Comparison of ENCODE assay signal across 32 cellular contexts in the genomic region with DNA sequence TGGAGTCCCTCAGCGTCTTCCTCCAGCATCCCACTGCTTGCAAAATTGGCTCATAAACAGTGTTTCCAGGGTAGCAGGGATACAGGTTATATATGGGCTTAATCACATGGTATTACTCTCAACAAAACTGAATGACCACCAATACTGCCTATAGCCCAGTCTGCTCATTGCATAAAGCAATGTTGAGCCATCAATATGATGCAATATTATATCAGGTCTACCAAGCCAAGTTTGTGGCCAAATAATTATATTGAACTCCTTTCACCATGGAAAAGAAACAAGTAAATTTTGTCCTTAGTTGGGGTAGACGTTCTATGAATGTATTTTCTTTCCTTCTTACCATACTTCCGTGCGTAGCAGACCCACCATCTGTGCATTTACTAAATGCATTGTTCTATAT.
"Had no signal": no experiment of that assay in that cellular context is flagged by ENCODE, and none has a peak within 500 bp of the region (broad histone marks: within the 10 kb centered on the region; RNA-seq: fewer than 3 reads in every experiment).

No MANE protein-coding gene starts in this region.

- H3K27ac ChIP-seq: adrenal gland, body of pancreas, brain microvascular endothelial cell, breast epithelium, VCaP had no signal

- DNase-seq: activated B cell treated with CpG ODN at 0.5 μM for 24 hours; activated CD4-positive, alpha-beta memory T cell treated with anti-CD3 and anti-CD28 coated beads for 36 hours; activated CD4-positive, alpha-beta T cell treated with anti-CD3 and anti-CD28 coated beads for 4 hours; activated CD4-positive, alpha-beta T cell treated with anti-CD3 and anti-CD28 coated beads, Interleukin-2, amount 10 ng/mL, durations not matched to agents 24 days and 14 days; activated CD4-positive, alpha-beta T cell treated with anti-CD3 and anti-CD28 coated beads, Interleukin-2, amount 50 U/mL, for 1 hour; activated CD4-positive, alpha-beta T cell treated with anti-CD3 and anti-CD28 coated beads, Interleukin-2, amount 50 U/mL, for 4 hours; activated CD4-positive, CD25-positive, alpha-beta regulatory T cell treated with anti-CD3 and anti-CD28 coated beads, Interleukin-2, amount 50 U/mL, for 72 hours; activated CD8-positive, alpha-beta memory T cell treated with anti-CD3 and anti-CD28 coated beads, Interleukin-2, amount 50 U/mL, for 4 hours; activated CD8-positive, alpha-beta T cell treated with anti-CD3 and anti-CD28 coated beads for 36 hours; activated effector memory CD4-positive, alpha-beta T cell treated with anti-CD3 and anti-CD28 coated beads, Interleukin-2, amount 50 U/mL, for 16 hours; activated gamma-delta T cell treated with Interleukin-2 at 50 U/mL for 16 hours; activated naive CD4-positive, alpha-beta T cell; activated naive CD4-positive, alpha-beta T cell treated with anti-CD3 and anti-CD28 coated beads for 36 hours; activated naive CD4-positive, alpha-beta T cell treated with anti-CD3 and anti-CD28 coated beads, Interleukin-2, amount 50 U/mL, for 16 hours; activated naive CD8-positive, alpha-beta T cell treated with anti-CD3 and anti-CD28 coated beads for 36 hours; activated T-cell treated with anti-CD3 and anti-CD28 coated beads for 4 hours; activated T-cell treated with anti-CD3 and anti-CD28 coated beads, Interleukin-2, amount 50 U/mL, for 1 hour; activated T-cell treated with anti-CD3 and anti-CD28 coated beads, Interleukin-2, amount 50 U/mL, for 4 hours; activated T-cell treated with anti-CD3 and anti-CD28 coated beads, Interleukin-2, amount 50 U/mL, for 72 hours; adrenal gland; amniotic stem cell; aorta; body of pancreas; brain microvascular endothelial cell; central memory CD4-positive, alpha-beta T cell; T-helper 1 cell; T-helper 2 cell; T-helper 9 cell had no signal

- H3K9me3 ChIP-seq: adrenal gland, body of pancreas, breast epithelium had no signal

- H3K4me1 ChIP-seq: adrenal gland, body of pancreas, breast epithelium had no signal

- ATAC-seq: activated CD8-positive, alpha-beta T cell treated with anti-CD3 and anti-CD28 coated beads for 36 hours; activated naive CD4-positive, alpha-beta T cell treated with anti-CD3 and anti-CD28 coated beads, Interleukin-2, amount 50 U/mL, for 72 hours; activated T-cell treated with anti-CD3 and anti-CD28 coated beads, Interleukin-2, amount 50 U/mL, for 4 hours; activated T-cell treated with anti-CD3 and anti-CD28 coated beads, Interleukin-2, amount 50 U/mL, for 72 hours; activated T-helper 17 cell treated with anti-CD3 and anti-CD28 coated beads, Interleukin-2, amount 50 U/mL, for 72 hours; body of pancreas had no signal

- H3K27me3 ChIP-seq: adrenal gland, body of pancreas, brain microvascular endothelial cell, breast epithelium had no signal

- H3K36me3 ChIP-seq: adrenal gland, brain microvascular endothelial cell, breast epithelium had no signal

- H3K4me3 ChIP-seq: adrenal gland, body of pancreas, breast epithelium had no signal
